8 cellular contexts compared by ENCODE assay signal in genomic region chr3:119809249-119810017, GRCh38. TPM values are rescaled to one million over a fixed set of nuclear protein-coding genes. Genes with fewer than 3 reads are reported as not detected.
A peak's percentile ranks its signal among the peaks of the same experiment; 100 is the strongest.
DNase-seq lines count a peak whose midpoint lies in the region; ATAC-seq and TF ChIP-seq lines count a peak whose summit lies in the region.

No MANE protein-coding gene starts in this region.

- H3K79me2 ChIP-seq in DOHH2 (ENCODE audit: control insufficient read depth, low read length), result no peaks in the 10 kb centered on the region

- H3F3A ChIP-seq in DOHH2 (ENCODE audit: control insufficient read depth, insufficient read depth), result no peaks in the 10 kb centered on the region

- ATAC-seq in GM19455 (IDR thresholded peaks at IDR 0.05; ENCODE audit: unreplicated experiment), result peak; percentile 31
- ATAC-seq in HG03521 (IDR thresholded peaks at IDR 0.05; ENCODE audit: unreplicated experiment), result peak; percentile 28

- DNase-seq in esophagus squamous epithelium (lab: John Stamatoyannopoulos, UW), result no peak
- peak; percentile 6 for DNase-seq in stimulated activated CD4-positive, alpha-beta T cell treated with anti-CD3 and anti-CD28 coated beads, Interleukin-1b, Interleukin-23, amount 100 ng/mL, for 48 hours
- no peak for DNase-seq in NCI-H1694 (lab: John Stamatoyannopoulos, UW)
- no peak for DNase-seq in NCI-H1105 (lab: John Stamatoyannopoulos, UW)
- no peak for DNase-seq in activated gamma-delta T cell treated with Interleukin-2 at 50 U/mL for 16 hours

- H3K4me1 ChIP-seq in DOHH2 (ENCODE audit: control insufficient read depth, low read length), result peaks cover 9% of the 10 kb centered on the region
- peaks cover 6 to 12% (median 10%) of the 10 kb centered on the region in 3 donors for H3K4me1 ChIP-seq in esophagus squamous epithelium

- no peaks in the 10 kb centered on the region for H3K36me3 ChIP-seq in DOHH2 (ENCODE audit: control insufficient read depth, low read length)
- no peaks in the 10 kb centered on the region for H3K36me3 ChIP-seq in esophagus squamous epithelium

- H3K27me3 ChIP-seq in DOHH2 (ENCODE audit: control insufficient read depth, low read length) (no peaks in the 10 kb centered on the region), esophagus squamous epithelium (peaks cover 0 to 7% (median 0%) of the 10 kb centered on the region in 4 donors)

- H3K4me2 ChIP-seq in DOHH2 (ENCODE audit: low read length), result peak overlapping the region; percentile 63

- WGBS in esophagus squamous epithelium, 2 donors, result 39 to 50% methylated on average over 9 to 10 of the region's 31 CpGs

- TF ChIP-seq POLR2A in esophagus squamous epithelium (IDR thresholded peaks at IDR 0.05), result no peak

- intact Hi-C loops in esophagus squamous epithelium (cut with DNase I), result no loop called here

- H3K9me3 ChIP-seq in DOHH2 (ENCODE audit: control insufficient read depth, insufficient read depth, low read length) (no peaks in the 10 kb centered on the region), esophagus squamous epithelium (no peaks in the 10 kb centered on the region)

- no peaks in the 10 kb centered on the region for H3K9me2 ChIP-seq in DOHH2 (replicated peaks; ENCODE audit: control insufficient read depth, low read length)

- no peaks in the 10 kb centered on the region for H4K20me1 ChIP-seq in DOHH2 (ENCODE audit: control insufficient read depth, insufficient read depth, low read depth, low read length)

- TF ChIP-seq CTCF in DOHH2 (IDR thresholded peaks at IDR 0.05; ENCODE audit: low read depth, low read length, poor library complexity, severe bottlenecking), result no peak
- TF ChIP-seq CTCF in esophagus squamous epithelium (IDR thresholded peaks at IDR 0.05), result no peak

- H3K4me3 ChIP-seq in DOHH2 (ENCODE audit: low read length) (peak overlapping the region; percentile 65), esophagus squamous epithelium (peak overlapping the region; percentile 10 to 72 (median 50))

- H3K27ac ChIP-seq in DOHH2 (ENCODE audit: low read depth, low read length) (no peak overlapping the region), esophagus squamous epithelium (no peak overlapping the region)

RNA-seq across cellular contexts. Expression of gene NR1I2, which starts 27.5 kb away (rescaled TPM):
- not detected for total RNA-seq in esophagus squamous epithelium
